8 cellular contexts compared by ENCODE assay signal in genomic region chr16:81752225-81752875, GRCh38. TPM values are rescaled to one million over a fixed set of nuclear protein-coding genes. Genes with fewer than 3 reads are reported as not detected.
A peak's percentile ranks its signal among the peaks of the same experiment; 100 is the strongest.
DNase-seq lines count a peak whose midpoint lies in the region; ATAC-seq, FAIRE-seq and TF ChIP-seq lines count a peak whose summit lies in the region.

No MANE protein-coding gene starts in this region.

- no peaks in the 10 kb centered on the region for H3K79me2 ChIP-seq in astrocyte (ENCODE audit: insufficient read depth, low read length)

- H3K27me3 Mint-ChIP-seq in astrocyte (ENCODE audit: low read depth, unreplicated experiment) (no peaks in the 10 kb centered on the region), naive B cell (no peaks in the 10 kb centered on the region), type B pancreatic cell (peaks cover 4% of the 10 kb centered on the region)

- H3K9ac ChIP-seq in astrocyte (ENCODE audit: low read length) = no peak overlapping the region

- ATAC-seq in GM21515 (IDR thresholded peaks at IDR 0.05; ENCODE audit: unreplicated experiment) (peak; percentile 78), HG03565 (IDR thresholded peaks at IDR 0.05; ENCODE audit: unreplicated experiment) (peak; percentile 84), naive B cell (ENCODE audit: low read depth in 2 of 2) (peak; percentile 98 to 99)

- H3K27ac Mint-ChIP-seq in astrocyte (ENCODE audit: unreplicated experiment) (no peak overlapping the region), naive B cell (peak overlapping the region; percentile 14 to 94 (median 86)), type B pancreatic cell (no peak overlapping the region)

- peaks cover 5% of the 10 kb centered on the region for H3K4me1 ChIP-seq in astrocyte (ENCODE audit: insufficient read depth, low read length)

- H3K4me1 Mint-ChIP-seq in astrocyte (ENCODE audit: low read depth, unreplicated experiment) (peaks cover 18% of the 10 kb centered on the region), naive B cell (peaks cover 51 to 85% (median 72%) of the 10 kb centered on the region in 3 donors), type B pancreatic cell (ENCODE audit: unreplicated experiment) (no peaks in the 10 kb centered on the region)

- no peaks in the 10 kb centered on the region for H4K20me1 ChIP-seq in astrocyte (ENCODE audit: insufficient read depth, low read length)

- no peaks in the 10 kb centered on the region for H3K9me3 ChIP-seq in astrocyte (ENCODE audit: insufficient read depth, low read depth, low read length)

- no peak for FAIRE-seq in astrocyte (lab: Jason Lieb, UNC)

- no peaks in the 10 kb centered on the region for H3K36me3 Mint-ChIP-seq in astrocyte (ENCODE audit: low read depth, unreplicated experiment)
- no peaks in the 10 kb centered on the region for H3K36me3 Mint-ChIP-seq in naive B cell
- H3K36me3 Mint-ChIP-seq in type B pancreatic cell = no peaks in the 10 kb centered on the region

- H2AFZ ChIP-seq in astrocyte (ENCODE audit: low read depth, low read length) = peak overlapping the region; percentile 86

- H3K9me3 Mint-ChIP-seq in astrocyte (ENCODE audit: unreplicated experiment) = no peaks in the 10 kb centered on the region
- no peaks in the 10 kb centered on the region for H3K9me3 Mint-ChIP-seq in naive B cell
- no peaks in the 10 kb centered on the region for H3K9me3 Mint-ChIP-seq in type B pancreatic cell

- H3K27me3 ChIP-seq in GM06990 (replicated peaks; ENCODE audit: control insufficient read depth, insufficient read depth, low read length) = no peaks in the 10 kb centered on the region
- H3K27me3 ChIP-seq in astrocyte (ENCODE audit: insufficient read depth, low read length) = no peaks in the 10 kb centered on the region

- peaks cover 2% of the 10 kb centered on the region for H3K36me3 ChIP-seq in GM06990 (ENCODE audit: control insufficient read depth, insufficient read depth, low read length)
- no peaks in the 10 kb centered on the region for H3K36me3 ChIP-seq in astrocyte (ENCODE audit: insufficient read depth, low read length)

- H3K4me3 Mint-ChIP-seq in astrocyte (ENCODE audit: unreplicated experiment) (no peak overlapping the region), naive B cell (peak overlapping the region; percentile 47 to 87 (median 66)), type B pancreatic cell (no peak overlapping the region)

- TF ChIP-seq CTCF in GM06990 (IDR thresholded peaks at IDR 0.05; ENCODE audit: insufficient read depth, low read length, poor library complexity, severe bottlenecking) (no peak), astrocyte (IDR thresholded peaks at IDR 0.05; ENCODE audit: insufficient read depth, low read depth, low read length) (no peak), type B pancreatic cell (conservative IDR thresholded peaks at IDR 0.05) (no peak)

- H3K27ac ChIP-seq in astrocyte (ENCODE audit: low read depth, low read length) = no peak overlapping the region

- peak; percentile 84 for DNase-seq in GM06990 (ENCODE audit: extremely low read depth, insufficient read length)
- no peak for DNase-seq in astrocyte (ENCODE audit: low read depth)
- DNase-seq in naive B cell = peak; percentile 86
- no peak for DNase-seq in stimulated activated CD4-positive, alpha-beta T cell treated with anti-CD3 and anti-CD28 coated beads, Interleukin-15, amount 100 ng/mL, for 24 hours
- no peak for DNase-seq in activated gamma-delta T cell treated with Interleukin-2 at 50 U/mL for 16 hours
- no peak for DNase-seq in type B pancreatic cell (ENCODE audit: extremely low spot score, unreplicated experiment)

- H3K4me2 ChIP-seq in astrocyte (ENCODE audit: low read length) = peak overlapping the region; percentile 11

- H3K4me3 ChIP-seq in GM06990 (replicated peaks; ENCODE audit: low read depth, low read length) (peak overlapping the region; percentile 44), astrocyte (ENCODE audit: insufficient read depth, low read depth, low read length) (no peak overlapping the region)

RNA-seq across cellular contexts. Expression of gene PLCG2, which starts 26.7 kb away (rescaled TPM):
- total RNA-seq in astrocyte = 3.1 and 5.3 TPM in 2 replicates
- 100 to 1,000 TPM in 2 of 6 donors, 10 to 100 TPM in 4; 65.1 to 119 (median 92.5) TPM for polyA plus RNA-seq in naive B cell (ENCODE audit: low read depth in 6 of 6)
- total RNA-seq in type B pancreatic cell (ENCODE audit: low replicate concordance) = 12.4 and 31.1 TPM in 2 replicates

Comparison
In these comparisons a context has a peak if more than half of its experiments do, and no peak if none do; other contexts are left out.
1. DNase-seq: peak in GM06990 (single experiment) and naive B cell (single experiment); none in astrocyte (single experiment), stimulated activated CD4-positive, alpha-beta T cell treated with anti-CD3 and anti-CD28 coated beads, Interleukin-15, amount 100 ng/mL, for 24 hours (single experiment), activated gamma-delta T cell treated with Interleukin-2 at 50 U/mL for 16 hours (single experiment) and type B pancreatic cell (single experiment).
2. H3K27ac Mint-ChIP-seq: peak in naive B cell (6 of 6); none in astrocyte (single experiment) and type B pancreatic cell (single experiment).
3. H3K4me3 Mint-ChIP-seq: peak in naive B cell (8 of 8); none in astrocyte (single experiment) and type B pancreatic cell (single experiment).
4. Peak in every context shown above with its lines, with median percentiles within 50 percentile points of each other: ATAC-seq.